ENCODE assay signal across 1 cellular context in the genomic region with DNA sequence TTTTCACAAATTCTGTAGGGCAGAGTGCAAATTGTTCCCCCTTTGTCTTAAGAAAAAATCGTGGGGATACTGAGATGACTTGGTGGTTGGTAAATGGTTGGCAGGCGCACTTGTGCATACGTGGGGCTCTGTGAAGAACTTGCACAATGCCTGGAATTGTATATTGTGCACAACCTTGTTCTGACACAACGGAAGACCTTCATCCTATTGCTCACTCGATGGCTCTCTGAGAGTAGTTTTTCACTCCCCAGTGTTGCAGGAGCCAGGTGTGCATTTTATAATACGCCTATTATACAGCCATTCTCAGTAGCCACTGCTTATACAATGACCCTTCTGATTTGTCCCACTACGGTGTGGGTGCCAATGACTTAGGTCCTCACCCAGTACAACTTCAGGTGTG.
A peak's percentile ranks its signal among the peaks of the same experiment; 100 is the strongest.
TF ChIP-seq lines count a peak whose summit lies in the region.

No MANE protein-coding gene starts in this region.

TF ChIP-seq in HepG2, 621 proteins besides CTCF, POLR2A, EP300 and RAD21:
- TF ChIP-seq CEBPG (CRISPR knock-in tag; IDR thresholded peaks at IDR 0.05): peak; percentile 62
- TF ChIP-seq NCOR1 (IDR thresholded peaks at IDR 0.05; ENCODE audit: borderline replicate concordance, low read length): 0 out of 2 replicates have a peak, but pooled peaks have one; percentile 8
- TF ChIP-seq SP4 (CRISPR knock-in tag; IDR thresholded peaks at IDR 0.05): 0 out of 2 replicates have a peak, but pooled peaks have one; percentile 56
- TF ChIP-seq ZNF317 (CRISPR knock-in tag; IDR thresholded peaks at IDR 0.05): 0 out of 2 replicates have a peak, but pooled peaks have one; percentile 4
- TF ChIP-seq ZBTB38 (CRISPR knock-in tag; IDR thresholded peaks at IDR 0.05): 0 out of 2 replicates have a peak, but pooled peaks have one; percentile 20
- TF ChIP-seq ZNF646 (CRISPR knock-in tag; IDR thresholded peaks at IDR 0.05): peak; percentile 75
- peak; percentile 10; the same call in 1 of the 2 replicates for TF ChIP-seq EHMT2 (IDR thresholded peaks at IDR 0.05; ENCODE audit: borderline replicate concordance, low read depth, low read length)
- peak; percentile 72; the same call in 1 of the 2 replicates for TF ChIP-seq CEBPB (IDR thresholded peaks at IDR 0.05; ENCODE audit: borderline replicate concordance, low read depth, low read length)
- TF ChIP-seq, protein P1, sequence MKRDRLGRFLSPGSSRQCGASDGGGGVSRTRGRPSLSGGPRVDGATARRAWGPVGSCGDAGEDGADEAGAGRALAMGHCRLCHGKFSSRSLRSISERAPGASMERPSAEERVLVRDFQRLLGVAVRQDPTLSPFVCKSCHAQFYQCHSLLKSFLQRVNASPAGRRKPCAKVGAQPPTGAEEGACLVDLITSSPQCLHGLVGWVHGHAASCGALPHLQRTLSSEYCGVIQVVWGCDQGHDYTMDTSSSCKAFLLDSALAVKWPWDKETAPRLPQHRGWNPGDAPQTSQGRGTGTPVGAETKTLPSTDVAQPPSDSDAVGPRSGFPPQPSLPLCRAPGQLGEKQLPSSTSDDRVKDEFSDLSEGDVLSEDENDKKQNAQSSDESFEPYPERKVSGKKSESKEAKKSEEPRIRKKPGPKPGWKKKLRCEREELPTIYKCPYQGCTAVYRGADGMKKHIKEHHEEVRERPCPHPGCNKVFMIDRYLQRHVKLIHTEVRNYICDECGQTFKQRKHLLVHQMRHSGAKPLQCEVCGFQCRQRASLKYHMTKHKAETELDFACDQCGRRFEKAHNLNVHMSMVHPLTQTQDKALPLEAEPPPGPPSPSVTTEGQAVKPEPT (CRISPR knock-in tag; IDR thresholded peaks at IDR 0.05; ENCODE audit: low read depth): no peak
- TF ChIP-seq, protein P2, sequence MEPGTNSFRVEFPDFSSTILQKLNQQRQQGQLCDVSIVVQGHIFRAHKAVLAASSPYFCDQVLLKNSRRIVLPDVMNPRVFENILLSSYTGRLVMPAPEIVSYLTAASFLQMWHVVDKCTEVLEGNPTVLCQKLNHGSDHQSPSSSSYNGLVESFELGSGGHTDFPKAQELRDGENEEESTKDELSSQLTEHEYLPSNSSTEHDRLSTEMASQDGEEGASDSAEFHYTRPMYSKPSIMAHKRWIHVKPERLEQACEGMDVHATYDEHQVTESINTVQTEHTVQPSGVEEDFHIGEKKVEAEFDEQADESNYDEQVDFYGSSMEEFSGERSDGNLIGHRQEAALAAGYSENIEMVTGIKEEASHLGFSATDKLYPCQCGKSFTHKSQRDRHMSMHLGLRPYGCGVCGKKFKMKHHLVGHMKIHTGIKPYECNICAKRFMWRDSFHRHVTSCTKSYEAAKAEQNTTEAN (CRISPR knock-in tag; conservative IDR thresholded peaks at IDR 0.05): peak; percentile 76; the same call in 1 of the 2 replicates
- no peak for TF ChIP-seq SOX6 (IDR thresholded peaks at IDR 0.05)
- TF ChIP-seq SOX6 (CRISPR knock-in tag; IDR thresholded peaks at IDR 0.05): peak; percentile 48; the same call in 1 of the 2 replicates
- 0 out of 2 replicates have a peak, but pooled peaks have one; percentile 1 for TF ChIP-seq CHD4 (IDR thresholded peaks at IDR 0.05; ENCODE audit: borderline replicate concordance, low read length)
- TF ChIP-seq SPEN (CRISPR knock-in tag; IDR thresholded peaks at IDR 0.05; ENCODE audit: low read depth): peak; percentile 22; the same call in 1 of the 2 replicates
- no peak for TF ChIP-seq SOX13 (IDR thresholded peaks at IDR 0.05)
- TF ChIP-seq SOX13 (CRISPR knock-in tag; conservative IDR thresholded peaks at IDR 0.05 in 1 of 2, IDR thresholded peaks at IDR 0.05 in 1 of 2): peak in 1 of 2 experiments; percentile 22; a peak in 1 of 4 replicates
- 0 out of 2 replicates have a peak, but pooled peaks have one; percentile 14 for TF ChIP-seq ZNF430 (CRISPR knock-in tag; IDR thresholded peaks at IDR 0.05)
- no peak for TF ChIP-seq SUZ12 (IDR thresholded peaks at IDR 0.05; ENCODE audit: low read depth, low read length)
- no peak for TF ChIP-seq SALL2 (CRISPR knock-in tag; IDR thresholded peaks at IDR 0.05)
- TF ChIP-seq ZSCAN9 (CRISPR knock-in tag; IDR thresholded peaks at IDR 0.05; ENCODE audit: borderline replicate concordance): no peak
